7 cellular contexts compared by ENCODE assay signal in genomic region chr7:65857339-65857894, GRCh38. TPM values are rescaled to one million over a fixed set of nuclear protein-coding genes. Genes with fewer than 3 reads are reported as not detected.
A peak's percentile ranks its signal among the peaks of the same experiment; 100 is the strongest.
DNase-seq lines count a peak whose midpoint lies in the region; ATAC-seq and TF ChIP-seq lines count a peak whose summit lies in the region.
"Not testable (repeated sequence)": the region's sequence is repeated elsewhere in the genome, so short reads cannot be mapped to it uniquely, and the experiment has no call there.

No MANE protein-coding gene starts in this region.

- not testable (repeated sequence) for H3K4me1 ChIP-seq in adipocyte (ENCODE audit: control insufficient read depth, insufficient read depth, low read length); thyroid gland
- H3K4me1 ChIP-seq in right lobe of liver = peaks cover 0 to 10% (median 0%) of the 10 kb centered on the region in 4 donors

- intact Hi-C loops in Right ventricle myocardium superior (cut with DNase I); right lobe of liver (cut with DNase I); thyroid gland (cut with DNase I): not testable (repeated sequence)

- not testable (repeated sequence) for H3K27me3 ChIP-seq in adipocyte (replicated peaks; ENCODE audit: control insufficient read depth, insufficient read depth, low read length); right lobe of liver; thyroid gland

- TF ChIP-seq CTCF in right lobe of liver (IDR thresholded peaks at IDR 0.05); thyroid gland (IDR thresholded peaks at IDR 0.05): not testable (repeated sequence)

- H3K36me3 ChIP-seq in adipocyte (ENCODE audit: control insufficient read depth, insufficient read depth, low read length, severe bottlenecking); right lobe of liver; thyroid gland: not testable (repeated sequence)

- not testable (repeated sequence) for TF ChIP-seq POLR2A in right lobe of liver (IDR thresholded peaks at IDR 0.05); thyroid gland (IDR thresholded peaks at IDR 0.05)

- H3K4me3 ChIP-seq in adipocyte (ENCODE audit: low read length); right lobe of liver; thyroid gland (replicated peaks in 1 of 3): not testable (repeated sequence)

- ATAC-seq in Right ventricle myocardium superior (ENCODE audit: poor library complexity) = not testable (repeated sequence)
- ATAC-seq in left lobe of liver (peak; percentile 71), right lobe of liver (peak; percentile 48 to 78 (median 64))

- H3K9ac ChIP-seq in adipocyte (ENCODE audit: low read length) = peak overlapping the region; percentile 81

- 33% methylated on average over 3 of the region's 4 CpGs for WGBS in right lobe of liver (ENCODE audit: insufficient coverage, low coverage, low lambda C conversion rate, missing lambda C conversion rate)
- WGBS in thyroid gland, 2 donors = 13 to 31% methylated on average over 3 of the region's 4 CpGs

- H3K27ac ChIP-seq in right lobe of liver = not testable (repeated sequence)
- peak overlapping the region; percentile 3 to 67 (median 56) for H3K27ac ChIP-seq in thyroid gland

- peak; percentile 54 for DNase-seq in DMS79 treated with DMSO at 0.1 percent for 48 hours (lab: John Stamatoyannopoulos, UW)
- not testable (repeated sequence) for DNase-seq in adipocyte (ENCODE audit: low read depth)
- peak; percentile 64 for DNase-seq in Right ventricle myocardium superior
- DNase-seq in left lobe of liver (ENCODE audit: low spot score) = peak; percentile 86
- DNase-seq in right lobe of liver = peak; percentile 66 to 87 (median 87)
- DNase-seq in mesenteric fat pad (ENCODE audit: low spot score) = peak; percentile 49
- peak; percentile 92 to 93 for DNase-seq in thyroid gland

- not testable (repeated sequence) for H3K9me3 ChIP-seq in adipocyte (ENCODE audit: control insufficient read depth, low read length); right lobe of liver; thyroid gland

RNA-seq across cellular contexts. Expression of gene VKORC1L1, which starts 15.5 kb away (rescaled TPM):
- total RNA-seq in Right ventricle myocardium superior = 17.6 TPM
- 17.7 TPM for total RNA-seq in left lobe of liver
- 10 to 100 TPM in 5 of 6 experiments, 1 to 10 TPM in 1; 9.2 to 26.1 (median 13.2) TPM for total RNA-seq in right lobe of liver
- 147 TPM for total RNA-seq in mesenteric fat pad
- total RNA-seq in thyroid gland = 10 to 100 TPM; 13.9 to 21.0 (median 18.2) TPM
